11 cellular contexts compared by ENCODE assay signal in genomic region chr1:232678185-232678886, GRCh38. TPM values are rescaled to one million over a fixed set of nuclear protein-coding genes. Genes with fewer than 3 reads are reported as not detected.
DNase-seq lines count a peak whose midpoint lies in the region; ATAC-seq and TF ChIP-seq lines count a peak whose summit lies in the region.
"Had no signal": no experiment of that assay in that cellular context is flagged by ENCODE, and none has a peak within 500 bp of the region (broad histone marks: within the 10 kb centered on the region; RNA-seq: fewer than 3 reads in every experiment).

No MANE protein-coding gene starts in this region.

- peak; percentile 5 for DNase-seq in NCI-H1105 treated with DMSO at 0.1 percent for 48 hours (lab: John Stamatoyannopoulos, UW)
- DNase-seq in NCI-H1105 (lab: John Stamatoyannopoulos, UW): no peak
- DNase-seq in NCI-H146 treated with DMSO at 0.1 percent for 48 hours (lab: John Stamatoyannopoulos, UW; ENCODE audit: unreplicated experiment): peak; percentile 79
- DNase-seq in epithelial cell of esophagus (ENCODE audit: low read depth): peak; percentile 84
- DNase-seq in prostate gland (ENCODE audit: low spot score): peak; percentile 31
- DNase-seq in Right ventricle myocardium superior: no peak
- no peak for DNase-seq in stimulated activated CD4-positive, alpha-beta T cell treated with anti-CD3 and anti-CD28 coated beads, Interleukin-12 subunit alpha, Interleukin-12 subunit beta, amount 100 ng/mL, for 4 hours
- DNase-seq in central memory CD4-positive, alpha-beta T cell: no peak
- DNase-seq: activated CD4-positive, CD25-positive, alpha-beta regulatory T cell; heart left ventricle had no signal

- TF ChIP-seq CTCF in epithelial cell of esophagus (IDR thresholded peaks at IDR 0.05; ENCODE audit: insufficient read depth, low read depth, low read length, missing control alignments) (no peak), prostate gland (IDR thresholded peaks at IDR 0.05) (no peak)

- intact Hi-C loops in prostate gland (cut with DNase I): no loop called here
- intact Hi-C loops in Right ventricle myocardium superior (cut with DNase I): no loop called here

- ATAC-seq in Right ventricle myocardium superior (ENCODE audit: poor library complexity): no peak
- ATAC-seq: heart left ventricle had no signal

- H3K4me1 ChIP-seq in prostate gland (replicated peaks): no peaks in the 10 kb centered on the region
- H3K4me1 ChIP-seq: heart left ventricle had no signal

- H3K27ac ChIP-seq in prostate gland: no peak overlapping the region
- H3K27ac ChIP-seq: heart left ventricle, neural progenitor cell had no signal

- no peak for TF ChIP-seq POLR2A in prostate gland (IDR thresholded peaks at IDR 0.05)

- no peaks in the 10 kb centered on the region for H3K36me3 ChIP-seq in prostate gland
- H3K36me3 ChIP-seq: heart left ventricle, neural progenitor cell had no signal

- H3K9me3 ChIP-seq in prostate gland: no peaks in the 10 kb centered on the region

- 32% methylated on average over 9 of the region's 9 CpGs for WGBS in prostate gland

- no peaks in the 10 kb centered on the region for H3K27me3 ChIP-seq in prostate gland (replicated peaks; ENCODE audit: insufficient read depth)
- H3K27me3 ChIP-seq: heart left ventricle, neural progenitor cell had no signal

- H3K4me3 ChIP-seq in epithelial cell of esophagus (ENCODE audit: low read length): no peak overlapping the region
- no peak overlapping the region for H3K4me3 ChIP-seq in prostate gland
- H3K4me3 ChIP-seq: heart left ventricle, neural progenitor cell had no signal

RNA-seq across cellular contexts. Expression of gene SIPA1L2, which starts 48.4 kb away (rescaled TPM):
- total RNA-seq in prostate gland: 10 to 100 TPM in 1 of 2 donors, 1 to 10 TPM in 1; 8.1 to 31.5 TPM
- total RNA-seq in Right ventricle myocardium superior: 120 TPM

Comparison
In these comparisons a context has a peak if more than half of its experiments do, and no peak if none do; other contexts are left out.
1. DNase-seq: peak in NCI-H1105 treated with DMSO at 0.1 percent for 48 hours (single experiment), NCI-H146 treated with DMSO at 0.1 percent for 48 hours (single experiment), epithelial cell of esophagus (single experiment) and prostate gland (single experiment); none in NCI-H1105 (single experiment), Right ventricle myocardium superior (single experiment), stimulated activated CD4-positive, alpha-beta T cell treated with anti-CD3 and anti-CD28 coated beads, Interleukin-12 subunit alpha, Interleukin-12 subunit beta, amount 100 ng/mL, for 4 hours (single experiment) and central memory CD4-positive, alpha-beta T cell (single experiment).